1 cellular context compared by ENCODE assay signal in the genomic region with DNA sequence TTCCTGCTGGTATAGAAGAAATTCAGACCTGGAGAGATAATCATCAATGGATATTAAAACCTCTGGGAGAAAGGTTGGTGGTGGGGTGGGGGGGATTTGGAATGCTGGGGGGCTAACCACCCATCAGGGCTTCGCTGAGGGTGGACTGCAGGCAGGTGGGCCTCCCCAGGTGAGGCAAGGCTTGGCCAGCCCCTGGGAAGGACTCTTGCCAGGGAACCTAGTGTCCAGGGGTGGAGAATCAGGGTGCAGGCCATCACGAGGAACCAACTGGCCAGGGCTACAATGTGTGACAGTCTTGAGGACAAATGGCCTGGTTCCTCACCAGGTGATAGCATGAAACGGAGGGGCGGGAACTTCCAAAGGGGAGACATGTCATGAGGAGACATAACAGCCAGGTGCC.
TF ChIP-seq lines count a peak whose summit lies in the region.

No MANE protein-coding gene starts in this region.

TF ChIP-seq in IMR-90, 13 proteins besides CTCF, POLR2A, EP300 and RAD21:
- TF ChIP-seq CEBPB (IDR thresholded peaks at IDR 0.05; ENCODE audit: low read depth, low read length) = no peak
- TF ChIP-seq MXI1 (IDR thresholded peaks at IDR 0.05; ENCODE audit: borderline replicate concordance, low read depth, low read length) = no peak
- TF ChIP-seq, protein P1, sequence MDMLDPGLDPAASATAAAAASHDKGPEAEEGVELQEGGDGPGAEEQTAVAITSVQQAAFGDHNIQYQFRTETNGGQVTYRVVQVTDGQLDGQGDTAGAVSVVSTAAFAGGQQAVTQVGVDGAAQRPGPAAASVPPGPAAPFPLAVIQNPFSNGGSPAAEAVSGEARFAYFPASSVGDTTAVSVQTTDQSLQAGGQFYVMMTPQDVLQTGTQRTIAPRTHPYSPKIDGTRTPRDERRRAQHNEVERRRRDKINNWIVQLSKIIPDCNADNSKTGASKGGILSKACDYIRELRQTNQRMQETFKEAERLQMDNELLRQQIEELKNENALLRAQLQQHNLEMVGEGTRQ (IDR thresholded peaks at IDR 0.05; ENCODE audit: low read depth, low read length) = no peak
- no peak for TF ChIP-seq MAZ (IDR thresholded peaks at IDR 0.05; ENCODE audit: borderline replicate concordance, low read depth, low read length)
- no peak for TF ChIP-seq CHD1 (IDR thresholded peaks at IDR 0.05; ENCODE audit: low read depth, low read length)
- TF ChIP-seq MAFK (IDR thresholded peaks at IDR 0.05; ENCODE audit: low read depth, low read length) = no peak
- no peak for TF ChIP-seq RFX5 (IDR thresholded peaks at IDR 0.05; ENCODE audit: low read depth, low read length)
- TF ChIP-seq NFE2L2 (IDR thresholded peaks at IDR 0.05; ENCODE audit: low read depth, low read length) = no peak
- TF ChIP-seq BHLHE40 (IDR thresholded peaks at IDR 0.05; ENCODE audit: low read depth, low read length) = no peak
- TF ChIP-seq, protein P2, sequence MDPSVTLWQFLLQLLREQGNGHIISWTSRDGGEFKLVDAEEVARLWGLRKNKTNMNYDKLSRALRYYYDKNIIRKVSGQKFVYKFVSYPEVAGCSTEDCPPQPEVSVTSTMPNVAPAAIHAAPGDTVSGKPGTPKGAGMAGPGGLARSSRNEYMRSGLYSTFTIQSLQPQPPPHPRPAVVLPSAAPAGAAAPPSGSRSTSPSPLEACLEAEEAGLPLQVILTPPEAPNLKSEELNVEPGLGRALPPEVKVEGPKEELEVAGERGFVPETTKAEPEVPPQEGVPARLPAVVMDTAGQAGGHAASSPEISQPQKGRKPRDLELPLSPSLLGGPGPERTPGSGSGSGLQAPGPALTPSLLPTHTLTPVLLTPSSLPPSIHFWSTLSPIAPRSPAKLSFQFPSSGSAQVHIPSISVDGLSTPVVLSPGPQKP (IDR thresholded peaks at IDR 0.05; ENCODE audit: borderline replicate concordance, low read depth, low read length) = no peak
- TF ChIP-seq SMC3 (IDR thresholded peaks at IDR 0.05; ENCODE audit: low read depth, low read length) = no peak
- TF ChIP-seq RCOR1 (IDR thresholded peaks at IDR 0.05; ENCODE audit: insufficient replicate concordance, low read length) = no peak
- no peak for TF ChIP-seq FOS (IDR thresholded peaks at IDR 0.05; ENCODE audit: low read depth, low read length)
